ENCODE assay signal across 7 cellular contexts in the genomic region with DNA sequence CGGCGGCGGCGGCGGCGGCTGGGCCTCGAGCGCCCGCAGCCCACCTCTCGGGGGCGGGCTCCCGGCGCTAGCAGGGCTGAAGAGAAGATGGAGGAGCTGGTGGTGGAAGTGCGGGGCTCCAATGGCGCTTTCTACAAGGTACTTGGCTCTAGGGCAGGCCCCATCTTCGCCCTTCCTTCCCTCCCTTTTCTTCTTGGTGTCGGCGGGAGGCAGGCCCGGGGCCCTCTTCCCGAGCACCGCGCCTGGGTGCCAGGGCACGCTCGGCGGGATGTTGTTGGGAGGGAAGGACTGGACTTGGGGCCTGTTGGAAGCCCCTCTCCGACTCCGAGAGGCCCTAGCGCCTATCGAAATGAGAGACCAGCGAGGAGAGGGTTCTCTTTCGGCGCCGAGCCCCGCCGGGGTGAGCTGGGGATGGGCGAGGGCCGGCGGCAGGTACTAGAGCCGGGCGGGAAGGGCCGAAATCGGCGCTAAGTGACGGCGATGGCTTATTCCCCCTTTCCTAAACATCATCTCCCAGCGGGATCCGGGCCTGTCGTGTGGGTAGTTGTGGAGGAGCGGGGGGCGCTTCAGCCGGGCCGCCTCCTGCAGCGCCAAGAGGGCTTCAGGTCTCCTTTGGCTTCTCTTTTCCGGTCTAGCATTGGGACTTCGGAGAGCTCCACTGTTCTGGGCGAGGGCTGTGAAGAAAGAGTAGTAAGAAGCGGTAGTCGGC. TPM values are rescaled to one million over a fixed set of nuclear protein-coding genes. Genes with fewer than 3 reads are reported as not detected.
DNase-seq lines count a peak whose midpoint lies in the region; ATAC-seq, FAIRE-seq and TF ChIP-seq lines count a peak whose summit lies in the region.

No MANE protein-coding gene starts in this region.

- peak overlapping the region; percentile 93 for H3K4me3 Mint-ChIP-seq in T-helper 17 cell
- H3K4me3 Mint-ChIP-seq in immature natural killer cell, result peak overlapping the region; percentile 92 to 97 (median 95)

- no peaks in the 10 kb centered on the region for H3K36me3 ChIP-seq in IMR-90 (ENCODE audit: control insufficient read depth, insufficient read depth, low read length)
- H3K36me3 ChIP-seq in small intestine (ENCODE audit: control insufficient read depth in 2 of 2, insufficient read depth in 2 of 2, low read length in 2 of 2), result no peaks in the 10 kb centered on the region

- H3K9ac ChIP-seq in IMR-90 (ENCODE audit: low read depth, low read length), result peak overlapping the region; percentile 83

- no peak overlapping the region for H2BK120ac ChIP-seq in IMR-90 (ENCODE audit: low read depth, low read length)

- peak overlapping the region; percentile 85 for H2AFZ ChIP-seq in IMR-90 (replicated peaks; ENCODE audit: low read length, poor library complexity)

- no peak overlapping the region for H3K14ac ChIP-seq in IMR-90 (replicated peaks; ENCODE audit: low read depth, low read length)

- no peak overlapping the region; the same call in 1 of the 2 replicates for H4K5ac ChIP-seq in IMR-90 (ENCODE audit: low read depth, low read length)

- dilution Hi-C loops in IMR-90 (cut with HindIII; ENCODE audit: low sequenced_read_pairs, unreplicated experiment), result no loop called here

- H3K4me2 ChIP-seq in IMR-90 (ENCODE audit: low read depth, low read length), result peak overlapping the region; percentile 98

- BruUV-seq in IMR-90 (replicated peaks; lab: Mats Ljungman, UMichigan), result no TSS peak

- H3K27ac Mint-ChIP-seq in T-helper 17 cell, result peak overlapping the region; percentile 93
- H3K27ac Mint-ChIP-seq in immature natural killer cell, result peak overlapping the region; percentile 87 to 99 (median 92)

- H3K56ac ChIP-seq in IMR-90 (ENCODE audit: extremely low read depth, insufficient read depth, low read length), result no peak overlapping the region

- DNase-seq in GM04504 (ENCODE audit: low read depth) (peak; percentile 10), IMR-90 (peak; percentile 31), T-helper 17 cell (peak in 2 of 3 donors; percentile 8 to 11), cardiac fibroblast (ENCODE audit: low read depth in 2 of 2) (peak; percentile 40 to 50), immature natural killer cell (peak in 2 of 3 donors; percentile 30 to 32), small intestine (peak; percentile 34)

- peak overlapping the region; percentile 96 for H3K4me3 ChIP-seq in IMR-90 (ENCODE audit: insufficient read depth, low read depth, low read length)
- H3K4me3 ChIP-seq in cardiac fibroblast (replicated peaks in 1 of 2; ENCODE audit: low read depth in 2 of 2, low read length in 2 of 2), result peak overlapping the region; percentile 69 to 79
- peak overlapping the region; percentile 83 to 86 for H3K4me3 ChIP-seq in small intestine (ENCODE audit: low read depth in 1 of 2, low read length in 2 of 2)

- CTCF ChIA-PET in IMR-90 (lab: Yijun Ruan, JAX), result no interaction called here

- H3K18ac ChIP-seq in IMR-90 (ENCODE audit: low read depth, low read length), result no peak overlapping the region; the same call in 1 of the 2 replicates

- H2BK15ac ChIP-seq in IMR-90 (ENCODE audit: low read depth, low read length), result no peak overlapping the region

- FAIRE-seq in small intestine (lab: Jason Lieb, UNC), result no peak

- TF ChIP-seq RAD21 in IMR-90 (IDR thresholded peaks at IDR 0.05; ENCODE audit: low read length), result no peak

- no peak overlapping the region for H2BK20ac ChIP-seq in IMR-90 (ENCODE audit: low read depth, low read length)

- WGBS in IMR-90 (ENCODE audit: extremely low coverage in 2 of 2, insufficient read length in 1 of 2), 2 experiments, result 50% methylated on average over 6 of the region's 58 CpGs; no CpG with 5 or more reads in 1 of the 2 experiments
- WGBS in small intestine, 3 donors, result 0 to 41% (median 15%) methylated on average over 32 to 57 of the region's 58 CpGs

- no peak for TF ChIP-seq POLR2A in IMR-90 (IDR thresholded peaks at IDR 0.05; ENCODE audit: low read depth, low read length)

- H3K9me3 ChIP-seq in IMR-90 (ENCODE audit: control insufficient read depth, insufficient read depth, low read length) (no peaks in the 10 kb centered on the region), T-helper 17 cell (ENCODE audit: control insufficient read depth, low read length, poor library complexity, severe bottlenecking) (no peaks in the 10 kb centered on the region), small intestine (ENCODE audit: control insufficient read depth, low read depth) (no peaks in the 10 kb centered on the region)

- ATAC-seq in GM21529 (IDR thresholded peaks at IDR 0.05; ENCODE audit: unreplicated experiment) (peak; percentile 42), IMR-90 (ENCODE audit: low read depth) (peak; percentile 46), T-helper 17 cell (peak; percentile 59)

- peak overlapping the region; percentile 83 for H3K27ac ChIP-seq in IMR-90 (ENCODE audit: insufficient read depth, low read length)
- H3K27ac ChIP-seq in small intestine (ENCODE audit: low read depth in 1 of 2, low read length in 1 of 2), result peak overlapping the region; percentile 89 to 90

- H2AK5ac ChIP-seq in IMR-90 (ENCODE audit: low read depth, low read length), result no peak overlapping the region

- TF ChIP-seq CTCF in IMR-90 (conservative IDR thresholded peaks at IDR 0.05; ENCODE audit: low read depth, low read length) (no peak), cardiac fibroblast (IDR thresholded peaks at IDR 0.05; ENCODE audit: low read depth, low read length) (no peak)

- in situ Hi-C loops in IMR-90 (cut with MboI; ENCODE audit: low sequenced_read_pairs), result no loop called here

- H3K27me3 Mint-ChIP-seq in T-helper 17 cell (no peaks in the 10 kb centered on the region), immature natural killer cell (ENCODE audit: low read depth in 3 of 3) (peaks cover 6 to 17% (median 10%) of the 10 kb centered on the region in 3 donors)

- H3K4me1 ChIP-seq in IMR-90 (ENCODE audit: control insufficient read depth, insufficient read depth, low read length) (no peaks in the 10 kb centered on the region), small intestine (ENCODE audit: control insufficient read depth in 2 of 2, insufficient read depth in 1 of 2, low read depth in 1 of 2, low read length in 1 of 2) (peaks cover 0 to 7% of the 10 kb centered on the region in 2 donors)

- POLR2A ChIA-PET in IMR-90 (lab: Charles Lee; ENCODE audit: unreplicated experiment), result no interaction called here

- H3K9me1 ChIP-seq in IMR-90 (ENCODE audit: insufficient read depth, low read length), result no peaks in the 10 kb centered on the region

- no peak overlapping the region; the same call in 1 of the 2 replicates for H3K23ac ChIP-seq in IMR-90 (ENCODE audit: low read depth, low read length)

- H4K8ac ChIP-seq in IMR-90 (ENCODE audit: low read depth in 2 of 2, low read length in 2 of 2), result no peak overlapping the region

- no peaks in the 10 kb centered on the region for H3K9me3 Mint-ChIP-seq in immature natural killer cell

- H3K79me1 ChIP-seq in IMR-90 (ENCODE audit: low read depth in 1 of 2, low read length in 2 of 2), result no peaks in the 10 kb centered on the region; a peak in 2 of 4 replicates

- H3K36me3 Mint-ChIP-seq in T-helper 17 cell (ENCODE audit: low read depth) (no peaks in the 10 kb centered on the region), immature natural killer cell (no peaks in the 10 kb centered on the region)

- H3K27me3 ChIP-seq in IMR-90 (ENCODE audit: control insufficient read depth, insufficient read depth, low read length), result no peaks in the 10 kb centered on the region
- no peaks in the 10 kb centered on the region for H3K27me3 ChIP-seq in small intestine (ENCODE audit: control insufficient read depth in 2 of 2, insufficient read depth in 2 of 2, low read length in 2 of 2)

- peaks cover 16% of the 10 kb centered on the region for H3K4me1 Mint-ChIP-seq in T-helper 17 cell
- H3K4me1 Mint-ChIP-seq in immature natural killer cell, result peaks cover 48 to 53% of the 10 kb centered on the region in 2 donors

- peak overlapping the region; percentile 20 for H2AK9ac ChIP-seq in IMR-90 (replicated peaks; ENCODE audit: low read depth, low read length, poor library complexity)

- no peak overlapping the region for H4K91ac ChIP-seq in IMR-90 (ENCODE audit: insufficient read depth, low read depth, low read length)

- H3K4ac ChIP-seq in IMR-90 (ENCODE audit: low read depth, low read length), result no peak overlapping the region

- no peaks in the 10 kb centered on the region for H4K20me1 ChIP-seq in IMR-90 (ENCODE audit: insufficient read depth, low read length)

- peak overlapping the region; percentile 61 for H2BK5ac ChIP-seq in IMR-90 (ENCODE audit: low read depth, low read length, poor library complexity, severe bottlenecking)

- intact Hi-C loops in IMR-90 (cut with micrococcal nuclease), result no loop called here

TF ChIP-seq in IMR-90, 13 proteins besides CTCF, POLR2A, EP300 and RAD21 (continues in another document):
- TF ChIP-seq, protein P1, sequence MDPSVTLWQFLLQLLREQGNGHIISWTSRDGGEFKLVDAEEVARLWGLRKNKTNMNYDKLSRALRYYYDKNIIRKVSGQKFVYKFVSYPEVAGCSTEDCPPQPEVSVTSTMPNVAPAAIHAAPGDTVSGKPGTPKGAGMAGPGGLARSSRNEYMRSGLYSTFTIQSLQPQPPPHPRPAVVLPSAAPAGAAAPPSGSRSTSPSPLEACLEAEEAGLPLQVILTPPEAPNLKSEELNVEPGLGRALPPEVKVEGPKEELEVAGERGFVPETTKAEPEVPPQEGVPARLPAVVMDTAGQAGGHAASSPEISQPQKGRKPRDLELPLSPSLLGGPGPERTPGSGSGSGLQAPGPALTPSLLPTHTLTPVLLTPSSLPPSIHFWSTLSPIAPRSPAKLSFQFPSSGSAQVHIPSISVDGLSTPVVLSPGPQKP (IDR thresholded peaks at IDR 0.05; ENCODE audit: borderline replicate concordance, low read depth, low read length), result no peak
- TF ChIP-seq, protein P2, sequence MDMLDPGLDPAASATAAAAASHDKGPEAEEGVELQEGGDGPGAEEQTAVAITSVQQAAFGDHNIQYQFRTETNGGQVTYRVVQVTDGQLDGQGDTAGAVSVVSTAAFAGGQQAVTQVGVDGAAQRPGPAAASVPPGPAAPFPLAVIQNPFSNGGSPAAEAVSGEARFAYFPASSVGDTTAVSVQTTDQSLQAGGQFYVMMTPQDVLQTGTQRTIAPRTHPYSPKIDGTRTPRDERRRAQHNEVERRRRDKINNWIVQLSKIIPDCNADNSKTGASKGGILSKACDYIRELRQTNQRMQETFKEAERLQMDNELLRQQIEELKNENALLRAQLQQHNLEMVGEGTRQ (IDR thresholded peaks at IDR 0.05; ENCODE audit: low read depth, low read length), result no peak
- TF ChIP-seq MAZ (IDR thresholded peaks at IDR 0.05; ENCODE audit: borderline replicate concordance, low read depth, low read length) (no peak), SMC3 (IDR thresholded peaks at IDR 0.05; ENCODE audit: low read depth, low read length) (no peak), BHLHE40 (IDR thresholded peaks at IDR 0.05; ENCODE audit: low read depth, low read length) (no peak), NFE2L2 (IDR thresholded peaks at IDR 0.05; ENCODE audit: low read depth, low read length) (no peak)

RNA-seq across cellular contexts. Expression of a gene that starts 0.5 kb away (rescaled TPM):
- total RNA-seq in IMR-90 (2012; rRNA removed) (17.6 and 18.6 TPM in 2 replicates), T-helper 17 cell (10 to 100 TPM; 75.2 to 83.1 TPM)
- polyA plus RNA-seq in IMR-90 (2012; rRNA removed) (8.2 and 12.2 TPM in 2 replicates), immature natural killer cell (1 to 10 TPM; 8.9 to 9.7 (median 9.5) TPM), small intestine (10 to 100 TPM; 13.5 to 21.7 (median 14.8) TPM)
- 1.8 and 4.4 TPM in 2 replicates for polyA plus RNA-seq in IMR-90 (2012; cell fraction: cytosol; rRNA removed)
- polyA plus RNA-seq in IMR-90 (2012; cell fraction: nucleus; rRNA removed; ENCODE audit: low replicate concordance), result 2.9 and 28.2 TPM in 2 replicates

Comparison
In these comparisons a context has a peak if more than half of its experiments do, and no peak if none do; other contexts are left out.
1. Peak in every context shown above with its lines: DNase-seq, ATAC-seq, H3K4me3 ChIP-seq and H3K27ac ChIP-seq.